19 cellular contexts compared by ENCODE assay signal in the genomic region with DNA sequence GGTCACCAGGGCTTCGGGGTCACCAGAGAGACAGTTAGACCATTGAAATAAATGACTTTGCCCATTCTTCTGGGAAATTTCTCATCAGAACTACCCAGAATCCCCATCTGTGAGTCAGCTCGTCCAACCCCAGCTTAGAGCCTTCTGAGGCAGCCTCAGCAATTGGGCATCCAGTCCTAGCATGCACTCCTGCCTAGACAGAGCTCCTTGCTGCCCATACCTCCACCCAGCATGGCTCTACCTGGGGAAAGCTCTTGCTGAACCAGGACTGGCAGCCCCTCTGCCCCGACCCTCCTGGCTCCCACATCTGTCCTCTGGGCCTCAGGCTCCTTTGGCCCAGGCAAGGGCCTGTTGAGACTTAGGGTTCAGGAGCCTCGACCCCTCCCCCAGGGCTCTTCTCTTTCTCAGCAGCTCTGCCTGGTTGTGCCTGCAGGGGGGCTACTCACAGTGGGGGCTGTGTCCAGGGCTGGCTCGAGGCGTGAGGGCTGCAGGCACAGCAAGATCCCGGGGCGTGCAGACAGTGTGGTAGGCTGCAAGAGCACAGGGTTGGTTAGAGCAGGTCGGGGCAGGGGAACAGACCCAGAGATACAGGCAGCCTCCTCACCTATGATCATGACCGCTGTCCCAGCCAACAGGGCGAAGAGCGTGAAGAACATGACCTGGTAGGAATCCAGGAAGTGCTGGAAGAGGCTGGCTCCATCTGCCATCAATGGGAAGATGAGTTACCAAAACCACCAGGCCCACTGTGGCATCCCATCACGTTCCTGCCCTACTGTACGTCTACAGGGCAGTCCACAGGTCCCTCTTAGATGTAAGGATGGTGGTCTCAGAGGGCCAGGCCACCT.
A peak's percentile ranks its signal among the peaks of the same experiment; 100 is the strongest.
DNase-seq lines count a peak whose midpoint lies in the region; ATAC-seq, FAIRE-seq and TF ChIP-seq lines count a peak whose summit lies in the region.
"Had no signal": no experiment of that assay in that cellular context is flagged by ENCODE, and none has a peak within 500 bp of the region (broad histone marks: within the 10 kb centered on the region; RNA-seq: fewer than 3 reads in every experiment).

No MANE protein-coding gene starts in this region.

- H3K79me1 ChIP-seq in H1 (ENCODE audit: low read depth, low read length) = no peaks in the 10 kb centered on the region

- H3K4me1 Mint-ChIP-seq in activated T-cell treated with anti-CD3 and anti-CD28 coated beads, Interleukin-2, amount 50 U/mL, for 24 hours (ENCODE audit: low read depth) = no peaks in the 10 kb centered on the region
- no peaks in the 10 kb centered on the region for H3K4me1 Mint-ChIP-seq in activated CD8-positive, alpha-beta T cell treated with anti-CD3 and anti-CD28 coated beads, Interleukin-2, amount 10 ng/mL, durations not matched to agents 7 days and 5 days (ENCODE audit: low read depth)
- peaks cover 0 to 3% of the 10 kb centered on the region in 2 donors for H3K4me1 Mint-ChIP-seq in stimulated activated naive B cell treated with anti-CD40 and anti-IgM and Interleukin-4, amounts not matched to agents 10 μg/mL and 1 μg/mL and 100 μg/mL, for 72 hours
- H3K4me1 Mint-ChIP-seq in activated T-helper 17 cell treated with anti-CD3 and anti-CD28 coated beads, Interleukin-2, amount 50 U/mL, for 72 hours = peaks cover 5% of the 10 kb centered on the region

- H2BK5ac ChIP-seq in H1 (ENCODE audit: low read depth, low read length) = peak overlapping the region; percentile 32; the same call in 1 of the 2 replicates

- H3K14ac ChIP-seq in H1 (ENCODE audit: insufficient read length) = no peak overlapping the region

- peak overlapping the region; percentile 72 for H3K27ac Mint-ChIP-seq in activated T-cell treated with anti-CD3 and anti-CD28 coated beads, Interleukin-2, amount 50 U/mL, for 24 hours
- H3K27ac Mint-ChIP-seq in activated CD8-positive, alpha-beta T cell treated with anti-CD3 and anti-CD28 coated beads, Interleukin-2, amount 10 ng/mL, durations not matched to agents 7 days and 5 days = peak overlapping the region; percentile 43
- H3K27ac Mint-ChIP-seq in stimulated activated naive B cell treated with anti-CD40 and anti-IgM and Interleukin-4, amounts not matched to agents 10 μg/mL and 1 μg/mL and 100 μg/mL, for 72 hours = peak overlapping the region; percentile 53
- H3K27ac Mint-ChIP-seq in activated T-helper 17 cell treated with anti-CD3 and anti-CD28 coated beads, Interleukin-2, amount 50 U/mL, for 72 hours = no peak overlapping the region

- H3K36me3 Mint-ChIP-seq in activated T-cell treated with anti-CD3 and anti-CD28 coated beads, Interleukin-2, amount 50 U/mL, for 24 hours (ENCODE audit: low read depth) = peaks cover 100% of the 10 kb centered on the region
- peaks cover 84% of the 10 kb centered on the region for H3K36me3 Mint-ChIP-seq in activated CD8-positive, alpha-beta T cell treated with anti-CD3 and anti-CD28 coated beads, Interleukin-2, amount 10 ng/mL, durations not matched to agents 7 days and 5 days (ENCODE audit: low read depth)
- H3K36me3 Mint-ChIP-seq in stimulated activated naive B cell treated with anti-CD40 and anti-IgM and Interleukin-4, amounts not matched to agents 10 μg/mL and 1 μg/mL and 100 μg/mL, for 72 hours = peaks cover 73 to 83% of the 10 kb centered on the region in 2 donors
- H3K36me3 Mint-ChIP-seq in activated T-helper 17 cell treated with anti-CD3 and anti-CD28 coated beads, Interleukin-2, amount 50 U/mL, for 72 hours (ENCODE audit: low read depth) = peaks cover 99% of the 10 kb centered on the region

- no peak overlapping the region for H4K91ac ChIP-seq in H1 (replicated peaks; ENCODE audit: insufficient read length, low read length)

- FAIRE-seq in H1 (lab: Jason Lieb, UNC) = no peak

- WGBS in H1 (ENCODE audit: extremely low coverage in 1 of 2, insufficient coverage in 1 of 2, insufficient read length in 1 of 2, insufficient replicate concordance in 2 of 2, low coverage in 1 of 2, low lambda C conversion rate in 2 of 2, missing lambda C conversion rate in 1 of 2), 2 experiments = 87% methylated on average over 14 of the region's 14 CpGs; no CpG with 5 or more reads in 1 of the 2 experiments

- H3K27ac ChIP-seq in H1 (ENCODE audit: low read depth, low read length) = no peak overlapping the region
- no peak overlapping the region for H3K27ac ChIP-seq in WERI-Rb-1
- H3K27ac ChIP-seq: BLaER1 had no signal

- H3K4me3 Mint-ChIP-seq in activated T-cell treated with anti-CD3 and anti-CD28 coated beads, Interleukin-2, amount 50 U/mL, for 24 hours = no peak overlapping the region
- H3K4me3 Mint-ChIP-seq in activated CD8-positive, alpha-beta T cell treated with anti-CD3 and anti-CD28 coated beads, Interleukin-2, amount 10 ng/mL, durations not matched to agents 7 days and 5 days = no peak overlapping the region
- H3K4me3 Mint-ChIP-seq in stimulated activated naive B cell treated with anti-CD40 and anti-IgM and Interleukin-4, amounts not matched to agents 10 μg/mL and 1 μg/mL and 100 μg/mL, for 72 hours = no peak overlapping the region
- no peak overlapping the region for H3K4me3 Mint-ChIP-seq in activated T-helper 17 cell treated with anti-CD3 and anti-CD28 coated beads, Interleukin-2, amount 50 U/mL, for 72 hours
- H3K4me3 Mint-ChIP-seq: IgD-negative memory B cell had no signal

- H2AK5ac ChIP-seq in H1 (ENCODE audit: low read depth, low read length) = no peak overlapping the region

- no peak for TF ChIP-seq RAD21 in H1 (IDR thresholded peaks at IDR 0.05 in 1 of 2, conservative IDR thresholded peaks at IDR 0.05 in 1 of 2; ENCODE audit: low read depth in 2 of 2, low read length in 2 of 2)

- no peak for TF ChIP-seq POLR2A in H1 (IDR thresholded peaks at IDR 0.05; ENCODE audit: control extremely low read depth in 1 of 2, low read depth in 2 of 2, low read length in 2 of 2)

- no peak overlapping the region for H2BK20ac ChIP-seq in H1 (ENCODE audit: low read length)

- no peak overlapping the region for H4K8ac ChIP-seq in H1 (ENCODE audit: extremely low read depth, insufficient read depth, low read length)

- CTCF ChIA-PET in activated CD8-positive, alpha-beta T cell treated with anti-CD3 and anti-CD28 coated beads, Interleukin-2, amount 10 ng/mL, durations not matched to agents 7 days and 5 days (lab: Charles Lee) = no interaction called here
- CTCF ChIA-PET in H1 (lab: Charles Lee; ENCODE audit: partially characterized antibody) = interaction anchor here (0.8 to 2.3 kb wide), 10 partner anchors 8 to 227 kb away, joined by 3 to 7 read pairs (median 3); no protein-coding TSS in a partner anchor

- H3K27me3 Mint-ChIP-seq in activated T-cell treated with anti-CD3 and anti-CD28 coated beads, Interleukin-2, amount 50 U/mL, for 24 hours = no peaks in the 10 kb centered on the region
- H3K27me3 Mint-ChIP-seq in activated CD8-positive, alpha-beta T cell treated with anti-CD3 and anti-CD28 coated beads, Interleukin-2, amount 10 ng/mL, durations not matched to agents 7 days and 5 days (ENCODE audit: low read depth) = no peaks in the 10 kb centered on the region
- H3K27me3 Mint-ChIP-seq in stimulated activated naive B cell treated with anti-CD40 and anti-IgM and Interleukin-4, amounts not matched to agents 10 μg/mL and 1 μg/mL and 100 μg/mL, for 72 hours = no peaks in the 10 kb centered on the region
- H3K27me3 Mint-ChIP-seq in activated T-helper 17 cell treated with anti-CD3 and anti-CD28 coated beads, Interleukin-2, amount 50 U/mL, for 72 hours = no peaks in the 10 kb centered on the region
- H3K27me3 Mint-ChIP-seq: IgD-negative memory B cell had no signal

- no peak for TF ChIP-seq EP300 in H1 (IDR thresholded peaks at IDR 0.05; ENCODE audit: borderline replicate concordance in 1 of 2, low read depth in 2 of 2, low read length in 2 of 2)

- no peak overlapping the region for H3K9ac ChIP-seq in H1 (replicated peaks in 1 of 4; ENCODE audit: extremely low read depth in 1 of 4, low read depth in 3 of 4, low read length in 3 of 4)
- H3K9ac ChIP-seq: BLaER1 had no signal

- peaks cover 2 to 4% of the 10 kb centered on the region in 2 experiments for H4K20me1 ChIP-seq in H1 (replicated peaks in 1 of 2; ENCODE audit: control insufficient read depth in 1 of 2, insufficient read depth in 2 of 2, low read length in 2 of 2)

- POLR2A ChIA-PET in activated CD8-positive, alpha-beta T cell treated with anti-CD3 and anti-CD28 coated beads, Interleukin-2, amount 10 ng/mL, durations not matched to agents 7 days and 5 days (lab: Charles Lee) = no interaction called here
- POLR2A ChIA-PET in H1 (lab: Charles Lee; ENCODE audit: partially characterized antibody) = interaction anchor here (0.9 kb wide), 1 partner anchor 9 kb away, joined by 3 read pairs; no protein-coding TSS in a partner anchor

- no peak overlapping the region for H2AFZ ChIP-seq in H1 (ENCODE audit: low read length)

- no peak for DNase-seq in activated T-cell treated with anti-CD3 and anti-CD28 coated beads, Interleukin-2, amount 50 U/mL, for 24 hours
- no peak for DNase-seq in activated T-cell treated with anti-CD3 and anti-CD28 coated beads for 4 hours
- no peak for DNase-seq in activated CD8-positive, alpha-beta T cell treated with anti-CD3 and anti-CD28 coated beads, Interleukin-2, amount 10 ng/mL, durations not matched to agents 7 days and 5 days
- no peak for DNase-seq in H1 (ENCODE audit: low read depth in 1 of 2, low spot score in 2 of 2)
- DNase-seq in stimulated activated naive B cell treated with anti-CD40 and anti-IgM and Interleukin-4, amounts not matched to agents 10 μg/mL and 1 μg/mL and 100 μg/mL, for 72 hours = no peak
- DNase-seq in WERI-Rb-1 = no peak
- no peak for DNase-seq in DMS153 (lab: John Stamatoyannopoulos, UW)
- DNase-seq: CD8-positive, alpha-beta memory T cell; GF-D8; H7; NCI-H187 treated with DMSO at 0.1 percent for 48 hours; NCI-H2171 treated with DMSO at 0.1 percent for 48 hours; NCI-H446 treated with DMSO at 0.1 percent for 48 hours; NCI-H748 treated with DMSO at 0.1 percent for 48 hours; OCI-M1; SHP77 treated with DMSO at 0.1 percent for 48 hours had no signal

- H2BK12ac ChIP-seq in H1 (ENCODE audit: low read depth, low read length) = no peak overlapping the region

- no peak overlapping the region for H2BK15ac ChIP-seq in H1 (ENCODE audit: low read length)

- ATAC-seq in activated CD8-positive, alpha-beta T cell treated with anti-CD3 and anti-CD28 coated beads, Interleukin-2, amount 10 ng/mL, durations not matched to agents 7 days and 5 days = no peak
- ATAC-seq in stimulated activated naive B cell treated with anti-CD40 and anti-IgM and Interleukin-4, amounts not matched to agents 10 μg/mL and 1 μg/mL and 100 μg/mL, for 72 hours (replicated peaks) = no peak
- no peak for ATAC-seq in activated T-helper 17 cell treated with anti-CD3 and anti-CD28 coated beads, Interleukin-2, amount 50 U/mL, for 72 hours (replicated peaks)

- H4K5ac ChIP-seq in H1 (ENCODE audit: insufficient read length, low read depth, low read length) = no peak overlapping the region

- no peaks in the 10 kb centered on the region for H3K4me1 ChIP-seq in H1 (replicated peaks in 1 of 4; ENCODE audit: control insufficient read depth in 3 of 4, insufficient read depth in 4 of 4, low read length in 3 of 4)

- H2BK120ac ChIP-seq in H1 (replicated peaks; ENCODE audit: low read depth, low read length) = no peak overlapping the region

- no peak overlapping the region for H3K4ac ChIP-seq in H1 (replicated peaks; ENCODE audit: insufficient read length, low read depth, low read length)

- H3K27me3 ChIP-seq in H1 (replicated peaks in 1 of 4; ENCODE audit: control insufficient read depth in 3 of 4, extremely low read depth in 1 of 4, insufficient read depth in 3 of 4, low read length in 3 of 4) (no peaks in the 10 kb centered on the region), WERI-Rb-1 (ENCODE audit: insufficient read depth, low read depth, severe bottlenecking) (no peaks in the 10 kb centered on the region)
- H3K27me3 ChIP-seq: BLaER1 had no signal

- H3K4me3 ChIP-seq in H1 (ENCODE audit: extremely low read depth in 1 of 4, insufficient read depth in 2 of 4, low read depth in 3 of 4, low read length in 4 of 4) (no peak overlapping the region), WERI-Rb-1 (ENCODE audit: low read depth, low read length) (no peak overlapping the region)
- H3K4me3 ChIP-seq: BLaER1 had no signal

- H3K36me3 ChIP-seq in H1 (ENCODE audit: control insufficient read depth in 2 of 4, insufficient read depth in 4 of 4, low read length in 3 of 4) = peaks cover 9 to 51% (median 31%) of the 10 kb centered on the region in 4 experiments; a peak in 6 of 8 replicates
- peaks cover 84% of the 10 kb centered on the region for H3K36me3 ChIP-seq in WERI-Rb-1

- H3K23ac ChIP-seq in H1 (ENCODE audit: insufficient read length) = no peak overlapping the region

- no peak overlapping the region for H3K4me2 ChIP-seq in H1 (ENCODE audit: insufficient read depth in 1 of 2, low read depth in 2 of 2, low read length in 2 of 2)
- H3K4me2 ChIP-seq: BLaER1 had no signal

- TF ChIP-seq CTCF in H1 (IDR thresholded peaks at IDR 0.05; ENCODE audit: control extremely low read depth in 1 of 3, insufficient read depth in 1 of 3, low read depth in 1 of 3, low read length in 3 of 3) (no peak), WERI-Rb-1 (IDR thresholded peaks at IDR 0.05; ENCODE audit: low read depth, low read length) (no peak)

- H3K56ac ChIP-seq in H1 (replicated peaks; ENCODE audit: insufficient read length, low read depth, low read length) = no peak overlapping the region

- no peaks in the 10 kb centered on the region for H3K23me2 ChIP-seq in H1 (ENCODE audit: low read depth, low read length)

- H3K18ac ChIP-seq in H1 (ENCODE audit: extremely low read depth, low read length) = no peak overlapping the region

- H3K79me2 ChIP-seq in H1 (ENCODE audit: control insufficient read depth in 1 of 2, insufficient read depth in 2 of 2, low read length in 2 of 2) = no peaks in the 10 kb centered on the region

- H3K9me3 ChIP-seq in H1 (ENCODE audit: insufficient read depth in 2 of 2, low read depth in 1 of 2, low read length in 1 of 2) = no peaks in the 10 kb centered on the region
- H3K9me3 ChIP-seq in WERI-Rb-1 (ENCODE audit: severe bottlenecking) = no peaks in the 10 kb centered on the region
- H3K9me3 ChIP-seq: BLaER1 had no signal

- no peaks in the 10 kb centered on the region for H3K9me3 Mint-ChIP-seq in activated T-cell treated with anti-CD3 and anti-CD28 coated beads, Interleukin-2, amount 50 U/mL, for 24 hours
- no peaks in the 10 kb centered on the region for H3K9me3 Mint-ChIP-seq in activated CD8-positive, alpha-beta T cell treated with anti-CD3 and anti-CD28 coated beads, Interleukin-2, amount 10 ng/mL, durations not matched to agents 7 days and 5 days (ENCODE audit: insufficient read depth)
- H3K9me3 Mint-ChIP-seq in stimulated activated naive B cell treated with anti-CD40 and anti-IgM and Interleukin-4, amounts not matched to agents 10 μg/mL and 1 μg/mL and 100 μg/mL, for 72 hours = no peaks in the 10 kb centered on the region
- H3K9me3 Mint-ChIP-seq in activated T-helper 17 cell treated with anti-CD3 and anti-CD28 coated beads, Interleukin-2, amount 50 U/mL, for 72 hours = no peaks in the 10 kb centered on the region
- H3K9me3 Mint-ChIP-seq: CD8-positive, alpha-beta memory T cell; IgD-negative memory B cell had no signal
